9 cellular contexts compared by ENCODE assay signal in genomic region chr18:38940475-38940862, GRCh38.
A peak's percentile ranks its signal among the peaks of the same experiment; 100 is the strongest.
DNase-seq lines count a peak whose midpoint lies in the region; ATAC-seq, FAIRE-seq and TF ChIP-seq lines count a peak whose summit lies in the region.
"Had no signal": no experiment of that assay in that cellular context is flagged by ENCODE, and none has a peak within 500 bp of the region (broad histone marks: within the 10 kb centered on the region; RNA-seq: fewer than 3 reads in every experiment).

No MANE protein-coding gene starts in this region.

- no peak for TF ChIP-seq CTCF in OCI-LY1 (IDR thresholded peaks at IDR 0.05; ENCODE audit: low read length)
- TF ChIP-seq CTCF in D721Med (IDR thresholded peaks at IDR 0.05; ENCODE audit: insufficient read depth, missing control alignments), result no peak

- no peak for DNase-seq in activated naive CD4-positive, alpha-beta T cell treated with anti-CD3 and anti-CD28 coated beads, Interleukin-2, amount 10 ng/mL, durations not matched to agents 7 days and 5 days
- DNase-seq in activated naive CD4-positive, alpha-beta T cell treated with anti-CD3 and anti-CD28 coated beads, Interleukin-2, amount 50 U/mL, for 16 hours, result no peak
- no peak for DNase-seq in left ventricle myocardium superior
- DNase-seq in NCI-H2227 (lab: John Stamatoyannopoulos, UW; ENCODE audit: unreplicated experiment), result no peak
- DNase-seq in D721Med (ENCODE audit: insufficient read length, low spot score), result no peak

- no peak overlapping the region for H3K27ac ChIP-seq in OCI-LY1 (ENCODE audit: low read depth, low read length, poor library complexity, severe bottlenecking)
- H3K27ac ChIP-seq: SJSA1 had no signal

- H4K20me1 ChIP-seq in OCI-LY1 (ENCODE audit: insufficient read depth, low read length), result no peaks in the 10 kb centered on the region

- H3K27me3 ChIP-seq in OCI-LY1 (ENCODE audit: insufficient read depth, low read length), result no peaks in the 10 kb centered on the region
- H3K27me3 ChIP-seq: SJSA1 had no signal

- no peaks in the 10 kb centered on the region for H3K9me2 ChIP-seq in OCI-LY1 (ENCODE audit: low read depth, low read length)

- no peaks in the 10 kb centered on the region for H3K27me3 Mint-ChIP-seq in activated naive CD4-positive, alpha-beta T cell treated with anti-CD3 and anti-CD28 coated beads, Interleukin-2, amount 10 ng/mL, durations not matched to agents 7 days and 5 days
- no peaks in the 10 kb centered on the region for H3K27me3 Mint-ChIP-seq in stimulated activated naive CD8-positive, alpha-beta T cell treated with anti-CD3 and anti-CD28 coated beads, Interleukin-15, Interleukin-2, amounts not matched to agents 100 ng/mL and 50 ng/mL, for 24 hours

- H3F3A ChIP-seq in OCI-LY1 (ENCODE audit: insufficient read depth, low read length), result no peaks in the 10 kb centered on the region

- H3K36me3 ChIP-seq in OCI-LY1 (ENCODE audit: insufficient read depth, low read length), result no peaks in the 10 kb centered on the region; the same call in 1 of the 2 replicates
- H3K36me3 ChIP-seq: SJSA1 had no signal

- intact Hi-C loops in left ventricle myocardium superior (cut with micrococcal nuclease), result no loop called here

- H3K79me2 ChIP-seq in OCI-LY1 (ENCODE audit: insufficient read depth, low read length), result no peaks in the 10 kb centered on the region

- peak overlapping the region; percentile 61 for H3K4me3 Mint-ChIP-seq in activated naive CD4-positive, alpha-beta T cell treated with anti-CD3 and anti-CD28 coated beads, Interleukin-2, amount 10 ng/mL, durations not matched to agents 7 days and 5 days
- H3K4me3 Mint-ChIP-seq in stimulated activated naive CD8-positive, alpha-beta T cell treated with anti-CD3 and anti-CD28 coated beads, Interleukin-15, Interleukin-2, amounts not matched to agents 100 ng/mL and 50 ng/mL, for 24 hours, result peak overlapping the region; percentile 68

- H3K9me3 ChIP-seq in OCI-LY1 (ENCODE audit: low read length), result peaks cover 10% of the 10 kb centered on the region

- peak overlapping the region; percentile 93 for H3K27ac Mint-ChIP-seq in activated naive CD4-positive, alpha-beta T cell treated with anti-CD3 and anti-CD28 coated beads, Interleukin-2, amount 10 ng/mL, durations not matched to agents 7 days and 5 days
- H3K27ac Mint-ChIP-seq in stimulated activated naive CD8-positive, alpha-beta T cell treated with anti-CD3 and anti-CD28 coated beads, Interleukin-15, Interleukin-2, amounts not matched to agents 100 ng/mL and 50 ng/mL, for 24 hours, result peak overlapping the region; percentile 92

- no peak overlapping the region for H3K4me3 ChIP-seq in OCI-LY1 (ENCODE audit: low read depth, low read length, poor library complexity, severe bottlenecking)
- H3K4me3 ChIP-seq: SJSA1 had no signal

- peak; percentile 21 for ATAC-seq in HG02840 (IDR thresholded peaks at IDR 0.05; ENCODE audit: low FRiP score, unreplicated experiment)
- ATAC-seq in left ventricle myocardium superior, result no peak

- no peak for FAIRE-seq in D721Med (lab: Jason Lieb, UNC)

- no peak overlapping the region for H3K9ac ChIP-seq in OCI-LY1 (ENCODE audit: low read length)

- peaks cover 8% of the 10 kb centered on the region for H3K4me1 ChIP-seq in OCI-LY1 (ENCODE audit: insufficient read depth, low read length, severe bottlenecking)
- H3K4me1 ChIP-seq: SJSA1 had no signal

- no peak overlapping the region for H3K4me2 ChIP-seq in OCI-LY1 (ENCODE audit: low read length)

- peaks cover 22% of the 10 kb centered on the region for H3K9me3 Mint-ChIP-seq in activated naive CD4-positive, alpha-beta T cell treated with anti-CD3 and anti-CD28 coated beads, Interleukin-2, amount 10 ng/mL, durations not matched to agents 7 days and 5 days
- peaks cover 30% of the 10 kb centered on the region for H3K9me3 Mint-ChIP-seq in stimulated activated naive CD8-positive, alpha-beta T cell treated with anti-CD3 and anti-CD28 coated beads, Interleukin-15, Interleukin-2, amounts not matched to agents 100 ng/mL and 50 ng/mL, for 24 hours

- CTCF ChIA-PET in activated naive CD4-positive, alpha-beta T cell treated with anti-CD3 and anti-CD28 coated beads, Interleukin-2, amount 10 ng/mL, durations not matched to agents 7 days and 5 days (lab: Charles Lee), result no interaction called here

- H3K4me1 Mint-ChIP-seq in activated naive CD4-positive, alpha-beta T cell treated with anti-CD3 and anti-CD28 coated beads, Interleukin-2, amount 10 ng/mL, durations not matched to agents 7 days and 5 days, result peaks cover 19% of the 10 kb centered on the region
- H3K4me1 Mint-ChIP-seq in stimulated activated naive CD8-positive, alpha-beta T cell treated with anti-CD3 and anti-CD28 coated beads, Interleukin-15, Interleukin-2, amounts not matched to agents 100 ng/mL and 50 ng/mL, for 24 hours (ENCODE audit: low read depth), result peaks cover 58% of the 10 kb centered on the region

- H3K36me3 Mint-ChIP-seq in activated naive CD4-positive, alpha-beta T cell treated with anti-CD3 and anti-CD28 coated beads, Interleukin-2, amount 10 ng/mL, durations not matched to agents 7 days and 5 days, result peaks cover 13% of the 10 kb centered on the region
- no peaks in the 10 kb centered on the region for H3K36me3 Mint-ChIP-seq in stimulated activated naive CD8-positive, alpha-beta T cell treated with anti-CD3 and anti-CD28 coated beads, Interleukin-15, Interleukin-2, amounts not matched to agents 100 ng/mL and 50 ng/mL, for 24 hours (ENCODE audit: low read depth)

- H2AFZ ChIP-seq in OCI-LY1 (ENCODE audit: low read length), result peak overlapping the region; percentile 99
